Comparison of ENCODE assay signal across 12 cellular contexts in the genomic region with DNA sequence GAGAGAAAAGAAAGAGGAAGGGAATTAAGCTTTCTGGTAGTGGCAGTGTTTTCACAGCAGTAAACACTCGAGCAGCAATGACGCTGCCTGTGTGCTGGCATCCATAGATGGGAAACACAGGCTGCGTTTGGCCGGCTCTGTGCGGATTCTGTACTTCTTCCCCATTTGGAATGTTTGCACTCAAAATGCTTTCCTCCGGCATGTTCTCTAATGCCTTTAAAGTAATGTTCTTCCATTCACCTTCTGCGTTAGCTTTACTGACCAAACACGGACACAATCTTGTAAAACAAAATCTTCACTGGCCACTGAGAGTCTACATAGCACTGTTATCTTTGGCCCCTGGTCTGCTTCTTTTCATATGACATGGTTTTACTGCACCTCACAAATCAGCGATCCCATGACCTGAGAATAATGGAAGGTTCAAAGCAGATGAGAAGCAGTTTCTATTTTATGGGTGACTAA. TPM values are rescaled to one million over a fixed set of nuclear protein-coding genes. Genes with fewer than 3 reads are reported as not detected.
DNase-seq lines count a peak whose midpoint lies in the region; ATAC-seq and TF ChIP-seq lines count a peak whose summit lies in the region.
"Had no signal": no experiment of that assay in that cellular context is flagged by ENCODE, and none has a peak within 500 bp of the region (broad histone marks: within the 10 kb centered on the region; RNA-seq: fewer than 3 reads in every experiment).

No MANE protein-coding gene starts in this region.

- CTCF ChIA-PET in RWPE1 (lab: Yijun Ruan, JAX), result interaction anchor here (0.7 kb wide), 1 partner anchor 10 kb away, joined by 3 read pairs; no protein-coding TSS in a partner anchor

- H3F3A ChIP-seq in smooth muscle cell (ENCODE audit: low read depth) (peaks cover 24% of the 10 kb centered on the region), MM.1S (ENCODE audit: insufficient read depth, low read length) (no peaks in the 10 kb centered on the region)

- DNase-seq in G401 (ENCODE audit: low spot score), result peak; percentile 57
- DNase-seq in coronary artery (ENCODE audit: low spot score), result peak; percentile 79
- DNase-seq in left kidney (ENCODE audit: low read depth, low spot score), result peak; percentile 61
- DNase-seq in smooth muscle cell (lab: John Stamatoyannopoulos, UW; ENCODE audit: unreplicated experiment), result no peak
- DNase-seq in SK-N-DZ (ENCODE audit: low spot score), result no peak
- no peak for DNase-seq in MM.1S
- DNase-seq in RWPE1 (ENCODE audit: low spot score), result no peak
- DNase-seq: NCI-H2081 treated with DMSO at 0.1 percent for 48 hours; stimulated activated CD4-positive, alpha-beta T cell treated with anti-CD3 and anti-CD28 coated beads, Interleukin-4, amount 100 ng/mL, for 4 hours had no signal

- POLR2A ChIA-PET in RWPE1 (lab: Yijun Ruan, JAX; ENCODE audit: low non-redundant PET), result no interaction called here

- H3K27me3 ChIP-seq in smooth muscle cell (ENCODE audit: low read depth) (no peaks in the 10 kb centered on the region), MM.1S (replicated peaks; ENCODE audit: insufficient read depth, low read length) (no peaks in the 10 kb centered on the region)
- H3K27me3 ChIP-seq: SJSA1 had no signal

- H3K9me2 ChIP-seq in MM.1S (replicated peaks; ENCODE audit: insufficient read depth, low read length), result no peaks in the 10 kb centered on the region

- H3K9ac ChIP-seq in smooth muscle cell (ENCODE audit: low read depth) (peak overlapping the region; percentile 80), MM.1S (ENCODE audit: low read length) (no peak overlapping the region)

- peak overlapping the region; percentile 48 for H3K4me3 ChIP-seq in coronary artery
- H3K4me3 ChIP-seq in smooth muscle cell, result peak overlapping the region; percentile 37
- no peak overlapping the region for H3K4me3 ChIP-seq in MM.1S (ENCODE audit: low read length)
- H3K4me3 ChIP-seq: SJSA1 had no signal

- in situ Hi-C loops in G401 (cut with HindIII; ENCODE audit: low sequenced_read_pairs), result loop anchor here (5.0 kb wide), 1 partner anchor 64 kb away; no protein-coding TSS in a partner anchor

- H3K9me3 ChIP-seq in smooth muscle cell (replicated peaks; ENCODE audit: low read depth) (no peaks in the 10 kb centered on the region), MM.1S (replicated peaks; ENCODE audit: insufficient read depth, low read length) (no peaks in the 10 kb centered on the region)
- H3K9me3 ChIP-seq: SJSA1 had no signal

- H3K36me3 ChIP-seq in smooth muscle cell (ENCODE audit: low read depth), result no peaks in the 10 kb centered on the region
- H3K36me3 ChIP-seq in MM.1S (replicated peaks; ENCODE audit: insufficient read depth, low read length), result no peaks in the 10 kb centered on the region
- H3K36me3 ChIP-seq: SJSA1 had no signal

- ATAC-seq in GM18870 (IDR thresholded peaks at IDR 0.05; ENCODE audit: unreplicated experiment), result no peak

- 1% methylated on average over 9 of the region's 9 CpGs for WGBS in smooth muscle cell (ENCODE audit: low lambda C conversion rate)

- peaks cover 23% of the 10 kb centered on the region for H3K4me1 ChIP-seq in smooth muscle cell (ENCODE audit: low read depth)
- H3K4me1 ChIP-seq in MM.1S (ENCODE audit: low read length), result no peaks in the 10 kb centered on the region

- H3K79me2 ChIP-seq in smooth muscle cell (ENCODE audit: low read depth) (peaks cover 11% of the 10 kb centered on the region), MM.1S (ENCODE audit: low read length) (no peaks in the 10 kb centered on the region)

- TF ChIP-seq CTCF in coronary artery (IDR thresholded peaks at IDR 0.05) (no peak), smooth muscle cell (IDR thresholded peaks at IDR 0.05; ENCODE audit: borderline replicate concordance, insufficient read depth, poor library complexity, severe bottlenecking) (no peak), MM.1S (IDR thresholded peaks at IDR 0.05; ENCODE audit: low read length) (no peak), RWPE1 (conservative IDR thresholded peaks at IDR 0.05; ENCODE audit: low read depth) (no peak)

- H3K4me2 ChIP-seq in smooth muscle cell (peak overlapping the region; percentile 81), MM.1S (ENCODE audit: low read depth, low read length) (no peak overlapping the region)

- H4K20me1 ChIP-seq in smooth muscle cell (ENCODE audit: low read depth) (peaks cover 20% of the 10 kb centered on the region), MM.1S (ENCODE audit: insufficient read depth, low read length) (no peaks in the 10 kb centered on the region)

- H3K27ac ChIP-seq in coronary artery, result peak overlapping the region; percentile 85 to 89
- peak overlapping the region; percentile 94 for H3K27ac ChIP-seq in smooth muscle cell (ENCODE audit: low read depth)
- H3K27ac ChIP-seq in MM.1S (ENCODE audit: low read length), result no peak overlapping the region
- H3K27ac ChIP-seq in RWPE1, result no peak overlapping the region
- H3K27ac ChIP-seq: SJSA1 had no signal

- peak overlapping the region; percentile 57 for H2AFZ ChIP-seq in smooth muscle cell (ENCODE audit: low read depth)
- H2AFZ ChIP-seq in MM.1S (ENCODE audit: low read length), result no peak overlapping the region

RNA-seq across cellular contexts. Expression of a gene that starts 31.4 kb away (rescaled TPM):
- total RNA-seq in G401 (2014; rRNA removed; shearing (Covaris generic)), result 17.4 and 20.6 TPM in 2 replicates
- 25.3 and 34.9 TPM in 2 replicates for total RNA-seq in smooth muscle cell
- polyA plus RNA-seq in smooth muscle cell, result 29.9 and 38.1 TPM in 2 replicates
- polyA plus RNA-seq in SK-N-DZ (2014; cell fraction: cytosol; rRNA removed), result 13.1 and 20.2 TPM in 2 replicates
- 17.4 and 23.0 TPM in 2 replicates for polyA plus RNA-seq in SK-N-DZ (2014; cell fraction: nucleus; rRNA removed)

RNA-seq across cellular contexts. Expression of a gene that starts 54.4 kb away (rescaled TPM):
- 4.4 TPM in 1 of 2 replicates, not detected in the other for total RNA-seq in G401 (2014; rRNA removed; shearing (Covaris generic))
- 0.04 TPM in 1 of 2 replicates, not detected in the other for total RNA-seq in smooth muscle cell
- polyA plus RNA-seq in smooth muscle cell, result 0.43 and 0.98 TPM in 2 replicates
- polyA plus RNA-seq in SK-N-DZ (2014; cell fraction: cytosol; rRNA removed), result not detected in 2 replicates
- 0.21 and 1.6 TPM in 2 replicates for polyA plus RNA-seq in SK-N-DZ (2014; cell fraction: nucleus; rRNA removed)
- total RNA-seq: SJSA1 had no signal
- polyA plus RNA-seq: mammary epithelial cell had no signal

Comparison
In these comparisons a context has a peak if more than half of its experiments do, and no peak if none do; other contexts are left out.
1. DNase-seq: peak in G401 (single experiment), coronary artery (single experiment) and left kidney (single experiment); none in smooth muscle cell (single experiment), SK-N-DZ (single experiment), MM.1S (single experiment) and RWPE1 (single experiment).
2. H3K27ac ChIP-seq: peak in coronary artery (2 of 2) and smooth muscle cell (single experiment); none in MM.1S (single experiment) and RWPE1 (single experiment).